ENCODE assay signal across 8 cellular contexts in the genomic region with DNA sequence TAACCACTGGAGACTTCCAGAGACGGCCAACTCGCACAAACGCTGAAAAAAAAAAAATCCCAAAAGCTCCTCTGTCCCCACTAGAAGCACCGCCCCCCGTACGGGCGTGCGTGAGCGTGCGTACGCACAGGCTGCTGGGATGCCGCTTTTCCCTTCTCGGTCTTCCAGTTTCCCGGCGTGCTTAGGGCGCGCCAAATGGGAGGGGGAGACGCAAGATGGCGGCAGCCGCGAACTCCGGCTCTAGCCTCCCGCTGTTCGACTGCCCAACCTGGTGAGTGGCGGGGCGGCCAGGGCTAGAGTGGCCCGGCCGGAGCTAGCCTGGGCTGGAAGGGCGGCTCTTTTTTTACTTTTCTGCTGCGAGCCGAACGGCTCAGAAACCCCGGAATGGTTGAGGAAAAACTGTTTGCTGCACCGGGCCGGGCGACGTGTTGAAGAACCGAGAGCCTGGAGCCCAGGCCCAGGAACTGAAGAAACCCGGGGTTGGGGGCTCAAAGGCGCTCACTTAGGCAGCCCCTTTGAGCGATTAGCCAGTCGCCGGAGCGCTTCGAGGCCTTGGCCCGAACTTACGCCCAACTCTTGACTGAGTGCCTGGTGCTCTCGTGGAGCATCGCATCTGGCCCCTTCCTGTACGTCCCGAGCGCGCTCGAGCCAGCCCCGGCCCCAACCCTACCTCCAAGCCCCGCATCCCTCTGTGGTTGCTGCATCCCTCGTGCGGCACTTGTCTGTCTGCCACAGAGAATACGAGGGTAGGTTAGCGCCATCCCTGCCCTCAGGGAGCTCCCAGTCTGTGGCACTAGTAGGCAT. TPM values are rescaled to one million over a fixed set of nuclear protein-coding genes. Genes with fewer than 3 reads are reported as not detected.
DNase-seq lines count a peak whose midpoint lies in the region; FAIRE-seq and TF ChIP-seq lines count a peak whose summit lies in the region.

A gene (plus strand): TSS at position 162 of the 804 bp plus-strand sequence. CDS start 54 bp downstream, at position 216.

- TF ChIP-seq POLR2A in H54 (IDR thresholded peaks at IDR 0.05; ENCODE audit: low read depth, low read length), result peak; percentile 91

- H3K27me3 ChIP-seq in stomach smooth muscle (ENCODE audit: control insufficient read depth in 1 of 2, insufficient read depth in 2 of 2, low read length in 2 of 2), result no peaks in the 10 kb centered on the region

- H3K4me1 Mint-ChIP-seq in neural crest cell, result peaks cover 26% of the 10 kb centered on the region

- H3K4me3 ChIP-seq in fibroblast of villous mesenchyme (ENCODE audit: low read depth, low read length) (peak within 1 kb of the TSS; percentile 96), stomach smooth muscle (ENCODE audit: low read length in 2 of 2) (peak within 1 kb of the TSS; percentile 97 to 98)

- no peak for TF ChIP-seq CTCF in fibroblast of villous mesenchyme (IDR thresholded peaks at IDR 0.05; ENCODE audit: insufficient read depth, low read depth, low read length)
- no peak for TF ChIP-seq CTCF in neural crest cell (conservative IDR thresholded peaks at IDR 0.05)

- FAIRE-seq in H54 (lab: Jason Lieb, UNC), result peak; percentile 93

- peaks cover 5 to 7% of the 10 kb centered on the region in 2 donors for H3K36me3 ChIP-seq in stomach smooth muscle (ENCODE audit: control insufficient read depth in 2 of 2, insufficient read depth in 2 of 2, low read length in 2 of 2)

- no peaks in the 10 kb centered on the region for H3K9me3 Mint-ChIP-seq in neural crest cell

- no peaks in the 10 kb centered on the region for H3K27me3 Mint-ChIP-seq in neural crest cell (ENCODE audit: low read depth)

- no peaks in the 10 kb centered on the region for H3K36me3 Mint-ChIP-seq in neural crest cell (ENCODE audit: low read depth)

- H3K27ac Mint-ChIP-seq in neural crest cell (ENCODE audit: unreplicated experiment), result peak within 1 kb of the TSS; percentile 90

- H3K4me1 ChIP-seq in stomach smooth muscle (ENCODE audit: control insufficient read depth, insufficient read depth, low read length), result peaks cover 10% of the 10 kb centered on the region

- no peaks in the 10 kb centered on the region for H3K9me3 ChIP-seq in stomach smooth muscle (ENCODE audit: control insufficient read depth in 2 of 2, low read length in 2 of 2)

- peak within 1 kb of the TSS; percentile 81 for H3K27ac ChIP-seq in stomach smooth muscle (ENCODE audit: low read length)

- peak within 1 kb of the TSS; percentile 93 to 94 for H3K9ac ChIP-seq in stomach smooth muscle (ENCODE audit: low read length in 2 of 2)

- DNase-seq in EL, result peak; percentile 97
- peak; percentile 54 for DNase-seq in H54 (ENCODE audit: insufficient read length, low spot score)
- DNase-seq in M059J (ENCODE audit: low read depth), result peak; percentile 97
- peak; percentile 47 for DNase-seq in SIG-M5 (lab: John Stamatoyannopoulos, UW)
- peak; percentile 67 for DNase-seq in activated gamma-delta T cell (lab: John Stamatoyannopoulos, UW)
- DNase-seq in fibroblast of villous mesenchyme (ENCODE audit: low read depth), result peak; percentile 96
- DNase-seq in neural crest cell (ENCODE audit: low read depth, low spot score), result peak; percentile 83

- peak within 1 kb of the TSS; percentile 98 for H3K4me3 Mint-ChIP-seq in neural crest cell

RNA-seq across cellular contexts. Expression of the gene that starts here (rescaled TPM):
- 37.8 and 52.1 TPM in 2 replicates for total RNA-seq in M059J (2014; rRNA removed; shearing (Covaris generic))
- total RNA-seq in fibroblast of villous mesenchyme, result 26.7 and 46.6 TPM in 2 replicates
- total RNA-seq in neural crest cell, result 66.1 and 70.4 TPM in 2 replicates

Comparison
In these comparisons a context has a peak if more than half of its experiments do, and no peak if none do; other contexts are left out.
1. Peak in every context shown above with its lines: DNase-seq, H3K4me3 ChIP-seq and H3K27ac ChIP-seq.
2. DNase-seq: peak in every context shown above with its lines; median percentile 97 in EL; 97 in M059J; 96 in fibroblast of villous mesenchyme; 83 in neural crest cell; 67 in activated gamma-delta T cell; 54 in H54; 47 in SIG-M5.